Comparison of ENCODE assay signal across 31 cellular contexts in the genomic region with DNA sequence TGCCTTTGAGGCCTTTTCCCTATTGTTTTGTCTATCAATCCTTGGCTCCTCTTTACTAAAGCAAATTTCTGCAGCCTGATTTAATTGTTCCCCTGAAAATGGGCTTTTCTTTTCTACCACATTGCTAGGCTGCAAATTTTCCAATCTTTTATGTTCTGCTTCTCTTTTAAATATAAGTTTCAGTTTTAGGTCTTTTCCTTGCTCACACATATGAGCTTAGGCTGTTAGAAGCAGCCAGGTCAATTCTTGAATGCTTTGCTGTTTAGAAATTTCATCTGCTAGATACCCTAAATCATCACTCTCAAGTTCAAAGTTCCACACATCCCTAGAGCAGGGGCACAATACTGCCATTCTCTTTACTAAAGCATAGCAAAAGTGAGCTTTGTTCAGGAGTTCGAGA.
DNase-seq lines count a peak whose midpoint lies in the region; ATAC-seq, FAIRE-seq and TF ChIP-seq lines count a peak whose summit lies in the region.
"Had no signal": no experiment of that assay in that cellular context is flagged by ENCODE, and none has a peak within 500 bp of the region (broad histone marks: within the 10 kb centered on the region; RNA-seq: fewer than 3 reads in every experiment).

No MANE protein-coding gene starts in this region.

- H4K20me1 ChIP-seq in HepG2 (ENCODE audit: insufficient read depth, low read length) (no peaks in the 10 kb centered on the region), K562 (replicated peaks; ENCODE audit: control insufficient read depth, insufficient read depth, low read length) (no peaks in the 10 kb centered on the region)
- H4K20me1 ChIP-seq: BLaER1; BLaER1 treated with 17β-estradiol and CSF1 and Interleukin-3, amounts not matched to agents 10 nM and 100 nM had no signal

- H3K9me1 ChIP-seq in K562 (ENCODE audit: control insufficient read depth, insufficient read depth, low read length), result no peaks in the 10 kb centered on the region

- H3K79me2 ChIP-seq in HepG2 (ENCODE audit: insufficient read depth, low read length) (no peaks in the 10 kb centered on the region), K562 (ENCODE audit: control insufficient read depth, insufficient read depth, low read length) (no peaks in the 10 kb centered on the region)

- H3K4me2 ChIP-seq in HepG2 (ENCODE audit: low read depth, low read length), result no peak overlapping the region
- H3K4me2 ChIP-seq in K562 (ENCODE audit: insufficient read depth, low read length), result no peak overlapping the region
- H3K4me2 ChIP-seq: A549; BLaER1; BLaER1 treated with 17β-estradiol and CSF1 and Interleukin-3, amounts not matched to agents 10 nM and 100 nM had no signal

- WGBS in HepG2 (ENCODE audit: low lambda C conversion rate), result 6% methylated on average over 1 of the region's 1 CpG
- 100% methylated on average over 1 of the region's 1 CpG for WGBS in right lobe of liver (ENCODE audit: insufficient coverage, low coverage, low lambda C conversion rate, missing lambda C conversion rate)
- 63% methylated on average over 1 of the region's 1 CpG for WGBS in K562 (ENCODE audit: insufficient coverage, low coverage, missing lambda C conversion rate)
- WGBS in transverse colon (ENCODE audit: low coverage in 1 of 2), 2 donors, result 60 to 82% methylated on average over 1 of the region's 1 CpG

- H3K4me3 ChIP-seq in HepG2 (replicated peaks in 1 of 3; ENCODE audit: insufficient read depth in 1 of 3, low read depth in 2 of 3, low read length in 3 of 3) (no peak overlapping the region), right lobe of liver (no peak overlapping the region), K562 (no peak overlapping the region), transverse colon (no peak overlapping the region)
- H3K4me3 ChIP-seq: A549; BLaER1; BLaER1 treated with 17β-estradiol and CSF1 and Interleukin-3, amounts not matched to agents 10 nM and 100 nM had no signal

- H3K36me3 ChIP-seq in HepG2 (replicated peaks in 1 of 2; ENCODE audit: control insufficient read depth in 1 of 2, insufficient read depth in 2 of 2, low read length in 2 of 2) (no peaks in the 10 kb centered on the region), right lobe of liver (no peaks in the 10 kb centered on the region), K562 (ENCODE audit: control insufficient read depth, insufficient read depth, low read length) (no peaks in the 10 kb centered on the region), transverse colon (no peaks in the 10 kb centered on the region)
- H3K36me3 ChIP-seq: BE2C; BLaER1; BLaER1 treated with 17β-estradiol and CSF1 and Interleukin-3, amounts not matched to agents 10 nM and 100 nM had no signal

- ATAC-seq in HepG2 (no peak), right lobe of liver (no peak), K562 (no peak)
- ATAC-seq: A549; CD8-positive, alpha-beta T cell had no signal

- BruUV-seq in HepG2 (replicated peaks; lab: Mats Ljungman, UMichigan) (no TSS peak), K562 (replicated peaks; lab: Mats Ljungman, UMichigan) (no TSS peak)

- H3K9ac ChIP-seq in HepG2 (ENCODE audit: insufficient read depth, low read depth, low read length), result no peak overlapping the region
- no peak overlapping the region for H3K9ac ChIP-seq in K562 (ENCODE audit: insufficient read depth in 1 of 2, low read depth in 2 of 2, low read length in 2 of 2)
- H3K9ac ChIP-seq: BLaER1; BLaER1 treated with 17β-estradiol and CSF1 and Interleukin-3, amounts not matched to agents 10 nM and 100 nM had no signal

- CTCF ChIA-PET in HepG2 (lab: Yijun Ruan, JAX; ENCODE audit: low intra/inter-chr PET ratio, low total read pairs) (no interaction called here), K562 (lab: Yijun Ruan, JAX; ENCODE audit: low intra/inter-chr PET ratio) (no interaction called here)

- DNase-seq in HepG2 (ENCODE audit: low spot score) (no peak), right lobe of liver (no peak), K562 (ENCODE audit: extremely low read depth in 1 of 4, low spot score in 3 of 4) (no peak), transverse colon (no peak)
- DNase-seq: 8988T; ACHN; AML-193; BE2C; C1 segment of cervical spinal cord; Caco-2; Calu3; CD4-positive, alpha-beta memory T cell; CD4-positive, alpha-beta T cell; CD4-positive, CD25-positive, alpha-beta regulatory T cell; CD8-positive, alpha-beta memory T cell; CD8-positive, alpha-beta T cell; COR-L47; DMS 273 treated with DMSO at 0.1 percent for 48 hours; DMS153; DMS53; DMS79; DMS79 treated with DMSO at 0.1 percent for 48 hours; DND-41; EL had no signal

- H3K27ac ChIP-seq in HepG2 (ENCODE audit: extremely low read length, insufficient read depth, low read length) (no peak overlapping the region), right lobe of liver (no peak overlapping the region), K562 (ENCODE audit: extremely low read depth, low read depth, low read length) (no peak overlapping the region), transverse colon (no peak overlapping the region)
- H3K27ac ChIP-seq: 22Rv1; A549; BLaER1; BLaER1 treated with 17β-estradiol and CSF1 and Interleukin-3, amounts not matched to agents 10 nM and 100 nM; C4-2B had no signal

- no peaks in the 10 kb centered on the region for H3K27me3 ChIP-seq in HepG2 (ENCODE audit: control insufficient read depth in 1 of 2, insufficient read depth in 2 of 2, low read length in 2 of 2)
- no peaks in the 10 kb centered on the region for H3K27me3 ChIP-seq in right lobe of liver
- H3K27me3 ChIP-seq in K562 (ENCODE audit: control insufficient read depth in 2 of 2, insufficient read depth in 2 of 2, low read length in 2 of 2), result no peaks in the 10 kb centered on the region
- no peaks in the 10 kb centered on the region for H3K27me3 ChIP-seq in transverse colon
- H3K27me3 ChIP-seq: BLaER1; BLaER1 treated with 17β-estradiol and CSF1 and Interleukin-3, amounts not matched to agents 10 nM and 100 nM had no signal

- no peak for TF ChIP-seq EP300 in HepG2 (IDR thresholded peaks at IDR 0.05; ENCODE audit: low read depth in 2 of 2, low read length in 2 of 2)
- TF ChIP-seq EP300 in HepG2 (CRISPR knock-in tag; IDR thresholded peaks at IDR 0.05; ENCODE audit: borderline replicate concordance), result no peak
- no peak for TF ChIP-seq EP300 in K562 (IDR thresholded peaks at IDR 0.05; ENCODE audit: low read length)
- TF ChIP-seq EP300 in transverse colon (IDR thresholded peaks at IDR 0.05; ENCODE audit: low read depth), result no peak

- H3K4me1 ChIP-seq in HepG2 (ENCODE audit: insufficient read depth, low read length) (no peaks in the 10 kb centered on the region), right lobe of liver (no peaks in the 10 kb centered on the region), K562 (replicated peaks in 1 of 2; ENCODE audit: control insufficient read depth in 2 of 2, insufficient read depth in 2 of 2, low read length in 2 of 2) (no peaks in the 10 kb centered on the region), transverse colon (no peaks in the 10 kb centered on the region)
- H3K4me1 ChIP-seq: BE2C; BLaER1; BLaER1 treated with 17β-estradiol and CSF1 and Interleukin-3, amounts not matched to agents 10 nM and 100 nM; Caco-2 had no signal

- H3K9me3 ChIP-seq in HepG2 (ENCODE audit: low read length), result peaks cover 16% of the 10 kb centered on the region; the same call in 1 of the 2 replicates
- peaks cover 0 to 4% (median 0%) of the 10 kb centered on the region in 4 donors for H3K9me3 ChIP-seq in right lobe of liver
- peaks cover 6% of the 10 kb centered on the region for H3K9me3 ChIP-seq in K562 (replicated peaks; ENCODE audit: control insufficient read depth, insufficient read depth, low read depth, low read length)
- peaks cover 12 to 13% of the 10 kb centered on the region in 2 donors for H3K9me3 ChIP-seq in transverse colon
- H3K9me3 ChIP-seq: BE2C had no signal

- in situ Hi-C loops in HepG2 (cut with HindIII; ENCODE audit: extremely low pct_ligation_motif_present, low pct_unique_long_range_greater_than_20kb) (no loop called here), K562 (cut with MboI) (no loop called here), transverse colon (cut with MboI; ENCODE audit: low pct_ligation_motif_present in 1 of 4, low pct_unique_long_range_greater_than_20kb in 1 of 4, low sequenced_read_pairs in 3 of 4) (no loop called here)

- TF ChIP-seq RAD21 in HepG2 (CRISPR knock-in tag; IDR thresholded peaks at IDR 0.05) (no peak), K562 (CRISPR knock-in tag; conservative IDR thresholded peaks at IDR 0.05 in 1 of 2, IDR thresholded peaks at IDR 0.05 in 1 of 2) (no peak)

- H2AFZ ChIP-seq in HepG2 (ENCODE audit: low read length) (no peak overlapping the region), K562 (ENCODE audit: low read depth, low read length) (no peak overlapping the region)

- POLR2A ChIA-PET in HepG2 (lab: Yijun Ruan, JAX) (no interaction called here), K562 (lab: Yijun Ruan, JAX) (no interaction called here)

- TF ChIP-seq POLR2A in HepG2 (IDR thresholded peaks at IDR 0.05; ENCODE audit: insufficient read depth in 1 of 2, low read depth in 2 of 2, low read length in 2 of 2) (no peak), right lobe of liver (IDR thresholded peaks at IDR 0.05) (no peak), K562 (conservative IDR thresholded peaks at IDR 0.05) (no peak), transverse colon (IDR thresholded peaks at IDR 0.05) (no peak)

- FAIRE-seq in HepG2 (lab: Jason Lieb, UNC) (no peak), K562 (lab: Jason Lieb, UNC) (no peak)
- FAIRE-seq: A204.1, A549, D721Med had no signal

- intact Hi-C loops in HepG2 (cut with micrococcal nuclease; ENCODE audit: unreplicated experiment) (no loop called here), right lobe of liver (cut with DNase I) (no loop called here), K562 (cut with micrococcal nuclease) (no loop called here), transverse colon (cut with DNase I; ENCODE audit: low total_unique reads) (no loop called here)

- TF ChIP-seq CTCF in HepG2 (CRISPR knock-in tag; IDR thresholded peaks at IDR 0.05) (no peak), right lobe of liver (IDR thresholded peaks at IDR 0.05) (no peak), K562 (IDR thresholded peaks at IDR 0.05 in 2 of 3, conservative IDR thresholded peaks at IDR 0.05 in 1 of 3; ENCODE audit: insufficient read depth in 2 of 3, low read depth in 1 of 3, low read length in 3 of 3) (no peak), transverse colon (IDR thresholded peaks at IDR 0.05) (no peak)

TF ChIP-seq in HepG2, 621 proteins besides CTCF, POLR2A, EP300 and RAD21:
- TF ChIP-seq ZNF335 (CRISPR knock-in tag; IDR thresholded peaks at IDR 0.05) (no peak), ZNF841 (CRISPR knock-in tag; IDR thresholded peaks at IDR 0.05; ENCODE audit: borderline replicate concordance) (peak; percentile 93)
